ENCODE assay signal across 1 cellular context in genomic region chr1:9111957-9112356, GRCh38.
TF ChIP-seq lines count a peak whose summit lies in the region.

No MANE protein-coding gene starts in this region.

TF ChIP-seq in HepG2, 621 proteins besides CTCF, POLR2A, EP300 and RAD21 (continued from another document and continues in another):
- peak; percentile 52 for TF ChIP-seq ZNF687 (CRISPR knock-in tag; IDR thresholded peaks at IDR 0.05)
- no peak for TF ChIP-seq ZNF530 (CRISPR knock-in tag; IDR thresholded peaks at IDR 0.05; ENCODE audit: low read depth)
- no peak for TF ChIP-seq YY1 (IDR thresholded peaks at IDR 0.05; ENCODE audit: insufficient read depth, insufficient replicate concordance, low read depth, low read length)
- no peak for TF ChIP-seq SOX13 (IDR thresholded peaks at IDR 0.05)
- TF ChIP-seq SOX13 (CRISPR knock-in tag; conservative IDR thresholded peaks at IDR 0.05 in 1 of 2, IDR thresholded peaks at IDR 0.05 in 1 of 2): no peak
- no peak for TF ChIP-seq KDM3A (CRISPR knock-in tag; IDR thresholded peaks at IDR 0.05; ENCODE audit: low read depth)
- TF ChIP-seq ARID3A (IDR thresholded peaks at IDR 0.05; ENCODE audit: low read depth, low read length): no peak
- no peak for TF ChIP-seq ELF1 (CRISPR knock-in tag; IDR thresholded peaks at IDR 0.05)
- TF ChIP-seq ZBTB34 (CRISPR knock-in tag; IDR thresholded peaks at IDR 0.05): no peak
- TF ChIP-seq SNAI1 (CRISPR knock-in tag; IDR thresholded peaks at IDR 0.05; ENCODE audit: borderline replicate concordance): no peak
- 0 out of 2 replicates have a peak, but pooled peaks have one; percentile 30 for TF ChIP-seq BRD4 (CRISPR knock-in tag; IDR thresholded peaks at IDR 0.05)
- 0 out of 2 replicates have a peak, but pooled peaks have one; percentile 5 for TF ChIP-seq ARID5B (CRISPR knock-in tag; IDR thresholded peaks at IDR 0.05)
- peak; percentile 42; the same call in 1 of the 2 replicates for TF ChIP-seq MAX (IDR thresholded peaks at IDR 0.05)
- TF ChIP-seq TEF (CRISPR knock-in tag; IDR thresholded peaks at IDR 0.05): no peak
- no peak for TF ChIP-seq PHF20 (CRISPR knock-in tag; IDR thresholded peaks at IDR 0.05)
- TF ChIP-seq ZBTB39 (CRISPR knock-in tag; IDR thresholded peaks at IDR 0.05): no peak
- no peak for TF ChIP-seq JDP2 (CRISPR knock-in tag; IDR thresholded peaks at IDR 0.05; ENCODE audit: borderline replicate concordance)
- no peak for TF ChIP-seq GRHL1 (CRISPR knock-in tag; conservative IDR thresholded peaks at IDR 0.05)
- TF ChIP-seq HMGXB3 (CRISPR knock-in tag; IDR thresholded peaks at IDR 0.05; ENCODE audit: borderline replicate concordance): no peak
- TF ChIP-seq HOMEZ (CRISPR knock-in tag; IDR thresholded peaks at IDR 0.05; ENCODE audit: low read depth): no peak
- TF ChIP-seq RARA (CRISPR knock-in tag; IDR thresholded peaks at IDR 0.05): 0 out of 2 replicates have a peak, but pooled peaks have one; percentile 29
- TF ChIP-seq ZSCAN21 (CRISPR knock-in tag; IDR thresholded peaks at IDR 0.05; ENCODE audit: borderline replicate concordance): no peak
- TF ChIP-seq ZNF382 (CRISPR knock-in tag; IDR thresholded peaks at IDR 0.05; ENCODE audit: borderline replicate concordance): no peak
- TF ChIP-seq CCDC6 (CRISPR knock-in tag; IDR thresholded peaks at IDR 0.05): no peak
- TF ChIP-seq GABPA (IDR thresholded peaks at IDR 0.05; ENCODE audit: low read depth, low read length): no peak
- TF ChIP-seq GABPA (CRISPR knock-in tag; IDR thresholded peaks at IDR 0.05; ENCODE audit: low read depth): no peak
- TF ChIP-seq ZNF746 (CRISPR knock-in tag; IDR thresholded peaks at IDR 0.05): no peak
- 0 out of 2 replicates have a peak, but pooled peaks have one; percentile 11 for TF ChIP-seq MED1 (CRISPR knock-in tag; IDR thresholded peaks at IDR 0.05)
- TF ChIP-seq SAP130 (CRISPR knock-in tag; IDR thresholded peaks at IDR 0.05; ENCODE audit: low read depth): no peak
- TF ChIP-seq NPAS2 (CRISPR knock-in tag; IDR thresholded peaks at IDR 0.05; ENCODE audit: borderline replicate concordance): no peak
- no peak for TF ChIP-seq PBX2 (CRISPR knock-in tag; IDR thresholded peaks at IDR 0.05)
